In genomic region chr14:31377433-31377832, GRCh38 we compare ENCODE assay signal across 21 cellular contexts. TPM values are rescaled to one million over a fixed set of nuclear protein-coding genes. Genes with fewer than 3 reads are reported as not detected.
DNase-seq lines count a peak whose midpoint lies in the region; ATAC-seq, FAIRE-seq and TF ChIP-seq lines count a peak whose summit lies in the region.
"Had no signal": no experiment of that assay in that cellular context is flagged by ENCODE, and none has a peak within 500 bp of the region (broad histone marks: within the 10 kb centered on the region; RNA-seq: fewer than 3 reads in every experiment).

No MANE protein-coding gene starts in this region.

- H2AK5ac ChIP-seq in trophoblast cell (ENCODE audit: low read length), result no peak overlapping the region

- FAIRE-seq in A549 (lab: Jason Lieb, UNC), result no peak

- H2BK5ac ChIP-seq in trophoblast cell (ENCODE audit: low read depth, low read length, poor library complexity), result no peak overlapping the region

- TF ChIP-seq EP300 in A549 (IDR thresholded peaks at IDR 0.05), result no peak

- H3K36me3 ChIP-seq in Loucy (ENCODE audit: insufficient read depth, low read length), result no peaks in the 10 kb centered on the region
- peaks cover 9 to 13% of the 10 kb centered on the region in 2 experiments for H3K36me3 ChIP-seq in trophoblast cell (ENCODE audit: control insufficient read depth in 1 of 2, insufficient read depth in 2 of 2, low read length in 2 of 2)
- H3K36me3 ChIP-seq in body of pancreas (replicated peaks in 1 of 2; ENCODE audit: insufficient read depth in 1 of 2, low read depth in 2 of 2), result peaks cover 0 to 5% of the 10 kb centered on the region in 2 donors

- TF ChIP-seq POLR2A in A549 (IDR thresholded peaks at IDR 0.05; ENCODE audit: low read length) (no peak), body of pancreas (IDR thresholded peaks at IDR 0.05) (no peak)

- H3K79me2 ChIP-seq in Loucy (ENCODE audit: insufficient read depth, low read length), result no peaks in the 10 kb centered on the region
- H3K79me2 ChIP-seq in trophoblast cell (ENCODE audit: control insufficient read depth, insufficient read depth, low read length, poor library complexity), result no peaks in the 10 kb centered on the region

- H3K27ac ChIP-seq in A549 (peak overlapping the region; percentile 43 to 45; a peak in 4 of 6 replicates), trophoblast cell (ENCODE audit: low read depth, low read length) (no peak overlapping the region), body of pancreas (peak overlapping the region in 2 of 4 donors; percentile 15 to 57)

- no peak overlapping the region for H3K18ac ChIP-seq in trophoblast cell (ENCODE audit: low read length)

- no peaks in the 10 kb centered on the region for H3K9me2 ChIP-seq in Loucy (replicated peaks; ENCODE audit: low read depth, low read length)
- H3K9me2 ChIP-seq: SK-N-SH had no signal

- no peaks in the 10 kb centered on the region for H3K27me3 ChIP-seq in Loucy (ENCODE audit: insufficient read depth, low read length, poor library complexity, severe bottlenecking)
- no peaks in the 10 kb centered on the region for H3K27me3 ChIP-seq in trophoblast cell (ENCODE audit: insufficient read depth, low read length)
- no peaks in the 10 kb centered on the region for H3K27me3 ChIP-seq in body of pancreas

- TF ChIP-seq CTCF in A549 (IDR thresholded peaks at IDR 0.05), result no peak
- TF ChIP-seq CTCF in Loucy (conservative IDR thresholded peaks at IDR 0.05; ENCODE audit: low read length), result no peak
- no peak for TF ChIP-seq CTCF in body of pancreas (IDR thresholded peaks at IDR 0.05)

- H3K27me3 Mint-ChIP-seq in central memory CD8-positive, alpha-beta T cell, result no peaks in the 10 kb centered on the region
- H3K27me3 Mint-ChIP-seq: CD4-positive, alpha-beta T cell had no signal

- H3K4me1 ChIP-seq in A549, result peaks cover 13% of the 10 kb centered on the region
- H3K4me1 ChIP-seq in Loucy (ENCODE audit: insufficient read depth, low read length, poor library complexity, severe bottlenecking), result no peaks in the 10 kb centered on the region
- no peaks in the 10 kb centered on the region for H3K4me1 ChIP-seq in trophoblast cell (ENCODE audit: control insufficient read depth in 1 of 2, insufficient read depth in 2 of 2, low read length in 2 of 2)
- H3K4me1 ChIP-seq in body of pancreas, result peaks cover 3% of the 10 kb centered on the region
- H3K4me1 ChIP-seq: Caco-2 had no signal

- H3K4me3 Mint-ChIP-seq in central memory CD8-positive, alpha-beta T cell, result no peak overlapping the region
- H3K4me3 Mint-ChIP-seq: CD4-positive, alpha-beta T cell; GM23338 had no signal

- H2BK120ac ChIP-seq in trophoblast cell (ENCODE audit: insufficient read depth, low read length, poor library complexity), result no peak overlapping the region

- H3K4ac ChIP-seq in trophoblast cell (ENCODE audit: low read depth, low read length), result no peak overlapping the region

- H3K9ac ChIP-seq in Loucy (ENCODE audit: low read depth, low read length, poor library complexity, severe bottlenecking) (no peak overlapping the region), trophoblast cell (ENCODE audit: low read length) (no peak overlapping the region)
- H3K9ac ChIP-seq: SK-N-SH had no signal

- H3K4me1 Mint-ChIP-seq in central memory CD8-positive, alpha-beta T cell, result peaks cover 7% of the 10 kb centered on the region
- H3K4me1 Mint-ChIP-seq: GM23338 had no signal

- no peak for TF ChIP-seq RAD21 in A549 (conservative IDR thresholded peaks at IDR 0.05 in 1 of 2, IDR thresholded peaks at IDR 0.05 in 1 of 2)

- POLR2A ChIA-PET in A549 (lab: Yijun Ruan, JAX), result interaction anchor here (1.9 kb wide), 1 partner anchor 43 kb away, joined by 8 read pairs; the partner anchor contains the start of gene HEATR5A

- H3K9me3 Mint-ChIP-seq in central memory CD8-positive, alpha-beta T cell, result no peaks in the 10 kb centered on the region
- H3K9me3 Mint-ChIP-seq: CD4-positive, alpha-beta T cell; GM23338 had no signal

- H3K4me2 ChIP-seq in A549 (peak overlapping the region; percentile 54), Loucy (ENCODE audit: low read depth, low read length, poor library complexity, severe bottlenecking) (peak overlapping the region; percentile 7), trophoblast cell (ENCODE audit: low read length) (no peak overlapping the region)
- H3K4me2 ChIP-seq: GM23338, SK-N-SH had no signal

- no peak overlapping the region for H3K14ac ChIP-seq in trophoblast cell (ENCODE audit: low read length)

- peaks cover 21% of the 10 kb centered on the region for H3K36me3 Mint-ChIP-seq in central memory CD8-positive, alpha-beta T cell (ENCODE audit: insufficient read depth)

- CTCF ChIA-PET in A549 (lab: Yijun Ruan, JAX), result interaction anchor here (0.6 to 2.5 kb wide), 5 partner anchors 14 to 343 kb away, joined by 3 to 7 read pairs (median 4); no protein-coding TSS in a partner anchor

- H3K4me3 ChIP-seq in A549 (no peak overlapping the region), Loucy (ENCODE audit: low read length, poor library complexity, severe bottlenecking) (no peak overlapping the region), trophoblast cell (ENCODE audit: low read depth, low read length) (no peak overlapping the region), body of pancreas (no peak overlapping the region)
- H3K4me3 ChIP-seq: GM23338, HAP-1, K562 had no signal

- H4K8ac ChIP-seq in trophoblast cell (ENCODE audit: low read depth, low read length), result no peak overlapping the region

- H2BK12ac ChIP-seq in trophoblast cell (ENCODE audit: low read length), result peak overlapping the region; percentile 14

- H4K91ac ChIP-seq in trophoblast cell (ENCODE audit: low read depth, low read length), result no peak overlapping the region

- H4K12ac ChIP-seq in trophoblast cell (ENCODE audit: low read depth, low read length), result no peak overlapping the region

- ATAC-seq in A549 (no peak), GM21390 (IDR thresholded peaks at IDR 0.05; ENCODE audit: unreplicated experiment) (no peak), GM18907 (IDR thresholded peaks at IDR 0.05; ENCODE audit: unreplicated experiment) (no peak), body of pancreas (no peak)
- ATAC-seq in central memory CD8-positive, alpha-beta T cell (replicated peaks; ENCODE audit: extremely low read depth, poor library complexity, severe bottlenecking), result no peak
- ATAC-seq: GM23338, Panc1 had no signal

- no peaks in the 10 kb centered on the region for H4K20me1 ChIP-seq in Loucy (ENCODE audit: insufficient read depth, low read length, poor library complexity, severe bottlenecking)

- no peak overlapping the region for H2AFZ ChIP-seq in Loucy (ENCODE audit: low read length)
- H2AFZ ChIP-seq in trophoblast cell (ENCODE audit: insufficient read depth, low read length, poor library complexity), result no peak overlapping the region
- H2AFZ ChIP-seq: GM23338 had no signal

- intact Hi-C loops in body of pancreas (cut with DNase I), result no loop called here

- H3K9me3 ChIP-seq in A549 (no peaks in the 10 kb centered on the region), Loucy (ENCODE audit: insufficient read depth, low read depth, low read length) (no peaks in the 10 kb centered on the region), trophoblast cell (ENCODE audit: insufficient read depth, low read depth, low read length) (no peaks in the 10 kb centered on the region), body of pancreas (no peaks in the 10 kb centered on the region)
- H3K9me3 ChIP-seq: Caco-2, HAP-1, SK-N-SH had no signal

- H3F3A ChIP-seq in Loucy (ENCODE audit: low read depth), result no peaks in the 10 kb centered on the region

- no peak for DNase-seq in A549 (ENCODE audit: low read depth in 1 of 2, low spot score in 1 of 2)
- DNase-seq in central memory CD8-positive, alpha-beta T cell (ENCODE audit: low spot score in 2 of 2), result no peak
- no peak for DNase-seq in trophoblast cell
- no peak for DNase-seq in body of pancreas
- DNase-seq: Caco-2; CD4-positive, alpha-beta T cell; DMS 273 treated with DMSO at 0.1 percent for 48 hours; NCI-H1048; NCI-H1436; NCI-H187 treated with DMSO at 0.1 percent for 48 hours; NCI-H226; NCI-H524; SIG-M5; SK-N-SH had no signal

- H3K27ac Mint-ChIP-seq in central memory CD8-positive, alpha-beta T cell (ENCODE audit: low read depth), result peak overlapping the region; percentile 8
- H3K27ac Mint-ChIP-seq: CD4-positive, alpha-beta T cell; GM23338 had no signal

- H3K23ac ChIP-seq in trophoblast cell (ENCODE audit: low read length), result no peak overlapping the region

- H3K79me1 ChIP-seq in trophoblast cell (ENCODE audit: low read length), result no peaks in the 10 kb centered on the region

- WGBS in A549 (ENCODE audit: missing lambda C conversion rate), result 92% methylated on average over 5 of the region's 5 CpGs
- WGBS in trophoblast cell (ENCODE audit: extremely low coverage, insufficient coverage, insufficient read length), result no CpG with 5 or more reads among the region's 5 CpGs
- WGBS in body of pancreas, 2 donors, result 90 to 91% methylated on average over 5 of the region's 5 CpGs

TF ChIP-seq in A549, 52 proteins besides CTCF, POLR2A, EP300 and RAD21:
- TF ChIP-seq NPAS2 (CRISPR knock-in tag; IDR thresholded peaks at IDR 0.05; ENCODE audit: borderline replicate concordance) (no peak), HOXB5 (CRISPR knock-in tag; IDR thresholded peaks at IDR 0.05) (no peak), JUN (IDR thresholded peaks at IDR 0.05) (no peak)

RNA-seq across cellular contexts. Expression of gene HEATR5A, which starts 42.9 kb away (rescaled TPM):
- polyA plus RNA-seq in A549 (2011; rRNA removed) (47.1 and 49.5 TPM in 2 replicates), A549 (2017; fragmentation: RNase III; extraction: RNeasy Plus Mini Kit Qiagen cat#74134 plus additional on column Dnase treatment) (23.4 to 29.5 TPM (median 25.3 TPM) in 3 replicates)
- 8.8 and 9.1 TPM in 2 replicates for polyA plus RNA-seq in A549 (2012; cell fraction: cytosol; rRNA removed)
- 7.0 and 9.4 TPM in 2 replicates for polyA plus RNA-seq in A549 (2012; cell fraction: nucleus; rRNA removed)
- 54.6 and 56.2 TPM in 2 replicates for polyA minus RNA-seq in A549 (2011; rRNA and poly(A)+ RNA removed)
- 32.7 and 34.2 TPM in 2 replicates for polyA plus RNA-seq in trophoblast cell (2013)
- 10 to 100 TPM; 14.5 to 24.1 TPM for total RNA-seq in body of pancreas
